In the genomic region with DNA sequence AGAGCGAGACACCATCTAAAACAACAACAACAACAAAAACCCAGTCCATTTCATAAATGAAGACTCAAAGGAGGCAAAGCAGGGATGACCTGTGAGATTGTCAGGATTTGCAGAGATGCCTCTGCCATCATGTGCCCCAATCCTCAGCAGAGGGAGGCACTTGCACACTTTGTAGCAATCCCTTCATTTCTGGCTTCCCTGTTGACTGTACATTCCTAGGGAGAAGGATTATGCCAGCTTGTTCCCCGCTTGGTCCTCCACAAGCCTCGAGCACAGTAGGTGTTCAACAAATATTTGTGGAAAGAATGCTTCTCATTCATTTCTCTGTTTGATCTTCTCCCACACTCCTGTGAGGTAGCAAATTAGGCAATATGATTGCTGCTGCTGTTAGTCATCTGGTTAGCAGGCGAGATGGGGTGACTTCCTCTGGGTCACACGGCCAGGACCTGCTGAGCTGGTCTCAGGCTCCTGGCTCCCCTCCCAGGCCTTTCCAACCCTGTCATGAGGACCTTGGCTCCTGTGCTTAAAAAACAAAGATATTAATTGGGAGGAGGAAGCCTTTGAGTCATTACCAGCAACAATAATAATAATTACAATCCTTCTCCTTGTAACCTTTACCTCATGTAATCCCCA, we compare ENCODE assay signal across 8 cellular contexts. TPM values are rescaled to one million over a fixed set of nuclear protein-coding genes. Genes with fewer than 3 reads are reported as not detected.
DNase-seq lines count a peak whose midpoint lies in the region; ATAC-seq, FAIRE-seq and TF ChIP-seq lines count a peak whose summit lies in the region.

No MANE protein-coding gene starts in this region.

- peak; percentile 37 to 42 for DNase-seq in activated T-cell treated with anti-CD3 and anti-CD28 coated beads, Interleukin-2, amount 50 U/mL, for 48 hours
- DNase-seq in activated T-cell treated with anti-CD3 and anti-CD28 coated beads for 4 hours, result no peak
- peak; percentile 62 for DNase-seq in T1000 (lab: John Stamatoyannopoulos, UW)
- DNase-seq in foreskin keratinocyte, result peak; percentile 93 to 94
- DNase-seq in small intestine, result peak; percentile 72
- DNase-seq in T-helper 9 cell, result no peak

- peaks cover 15% of the 10 kb centered on the region for H3K4me1 ChIP-seq in foreskin keratinocyte
- peaks cover 0 to 3% of the 10 kb centered on the region in 2 donors for H3K4me1 ChIP-seq in small intestine (ENCODE audit: control insufficient read depth in 2 of 2, insufficient read depth in 1 of 2, low read depth in 1 of 2, low read length in 1 of 2)

- no peak overlapping the region for H3K4me3 ChIP-seq in small intestine (ENCODE audit: low read depth in 1 of 2, low read length in 2 of 2)

- TF ChIP-seq CTCF in foreskin keratinocyte (conservative IDR thresholded peaks at IDR 0.05), result peak; percentile 35

- 34 to 48% (median 36%) methylated on average over 5 of the region's 5 CpGs for WGBS in small intestine, 3 donors

- FAIRE-seq in small intestine (lab: Jason Lieb, UNC), result no peak

- ATAC-seq in foreskin keratinocyte, result peak; percentile 67
- no peak for ATAC-seq in HG03039 (IDR thresholded peaks at IDR 0.05; ENCODE audit: unreplicated experiment)
- ATAC-seq in GM18498 (IDR thresholded peaks at IDR 0.05; ENCODE audit: unreplicated experiment), result no peak

- H3K9me3 ChIP-seq in small intestine (ENCODE audit: control insufficient read depth, low read depth), result no peaks in the 10 kb centered on the region

- H3K27me3 ChIP-seq in foreskin keratinocyte, result no peaks in the 10 kb centered on the region
- H3K27me3 ChIP-seq in small intestine (ENCODE audit: control insufficient read depth in 2 of 2, insufficient read depth in 2 of 2, low read length in 2 of 2), result no peaks in the 10 kb centered on the region

- H3K36me3 ChIP-seq in small intestine (ENCODE audit: control insufficient read depth in 2 of 2, insufficient read depth in 2 of 2, low read length in 2 of 2), result no peaks in the 10 kb centered on the region

- H3K27ac ChIP-seq in foreskin keratinocyte (peak overlapping the region; percentile 14), small intestine (ENCODE audit: low read depth in 1 of 2, low read length in 1 of 2) (peak overlapping the region in 1 of 2 donors; percentile 79)

RNA-seq across cellular contexts. Expression of a gene that starts 34.1 kb away (rescaled TPM):
- total RNA-seq in foreskin keratinocyte, result 0.17 and 0.25 TPM in 2 replicates
- polyA plus RNA-seq in foreskin keratinocyte (0.18 and 0.19 TPM in 2 replicates), small intestine (1 to 10 TPM; 3.0 to 7.7 (median 4.2) TPM)

RNA-seq across cellular contexts. Expression of a gene that starts 54.2 kb away (rescaled TPM):
- not detected in 2 replicates for total RNA-seq in foreskin keratinocyte
- polyA plus RNA-seq in foreskin keratinocyte, result not detected in 2 replicates
- polyA plus RNA-seq in small intestine, result under 1 TPM in 1 of 3 donors, not detected in 2; 0.55 TPM

Comparison
In these comparisons a context has a peak if more than half of its experiments do, and no peak if none do; other contexts are left out.
1. DNase-seq: peak in activated T-cell treated with anti-CD3 and anti-CD28 coated beads, Interleukin-2, amount 50 U/mL, for 48 hours (2 of 2), T1000 (single experiment), foreskin keratinocyte (2 of 2) and small intestine (single experiment); none in activated T-cell treated with anti-CD3 and anti-CD28 coated beads for 4 hours (single experiment) and T-helper 9 cell (single experiment).